Comparison of ENCODE assay signal across 23 cellular contexts in genomic region chr7:104767826-104768536, GRCh38.
DNase-seq lines count a peak whose midpoint lies in the region; ATAC-seq and FAIRE-seq lines count a peak whose summit lies in the region.
"Had no signal": no experiment of that assay in that cellular context is flagged by ENCODE, and none has a peak within 500 bp of the region (broad histone marks: within the 10 kb centered on the region; RNA-seq: fewer than 3 reads in every experiment).

No MANE protein-coding gene starts in this region.

- peak; percentile 75 for DNase-seq in DMS 273 (lab: John Stamatoyannopoulos, UW; ENCODE audit: unreplicated experiment)
- no peak for DNase-seq in DMS 273 treated with DMSO at 0.1 percent for 48 hours (lab: John Stamatoyannopoulos, UW)
- peak; percentile 99 for DNase-seq in SK-MEL-5 (ENCODE audit: low read depth, low spot score)
- DNase-seq in frontal cortex (ENCODE audit: low spot score in 2 of 2) = no peak
- DNase-seq in occipital lobe (lab: John Stamatoyannopoulos, UW) = peak; percentile 8
- DNase-seq in NOMO-1 treated with DMSO at 0.1 percent for 48 hours (lab: John Stamatoyannopoulos, UW; ENCODE audit: unreplicated experiment) = no peak
- DNase-seq in NCI-H774 (lab: John Stamatoyannopoulos, UW) = no peak
- DNase-seq: activated CD4-positive, alpha-beta T cell treated with anti-CD3 and anti-CD28 coated beads for 4 hours; activated CD8-positive, alpha-beta memory T cell treated with anti-CD3 and anti-CD28 coated beads for 24 hours; activated naive CD4-positive, alpha-beta T cell; activated T-cell treated with anti-CD3 and anti-CD28 coated beads, Interleukin-2, amount 50 U/mL, for 24 hours; brain microvascular endothelial cell; CD4-positive, alpha-beta memory T cell; DMS79; effector memory CD8-positive, alpha-beta T cell; GF-D8; GM23248; mammary epithelial cell; NCI-H748 treated with DMSO at 0.1 percent for 48 hours; Right ventricle myocardium superior; T-helper 1 cell; upper lobe of right lung had no signal

- in situ Hi-C loops in SK-MEL-5 (cut with HindIII; ENCODE audit: low pct_unique_long_range_greater_than_20kb, low sequenced_read_pairs) = no loop called here

- ATAC-seq in HG03196 (IDR thresholded peaks at IDR 0.05; ENCODE audit: unreplicated experiment) = no peak
- ATAC-seq: effector memory CD8-positive, alpha-beta T cell; upper lobe of right lung had no signal

- FAIRE-seq in frontal cortex (lab: Jason Lieb, UNC) = peak; percentile 45

Comparison
In these comparisons a context has a peak if more than half of its experiments do, and no peak if none do; other contexts are left out.
1. DNase-seq: peak in DMS 273 (single experiment), SK-MEL-5 (single experiment) and occipital lobe (single experiment); none in DMS 273 treated with DMSO at 0.1 percent for 48 hours (single experiment), frontal cortex (0 of 2), NOMO-1 treated with DMSO at 0.1 percent for 48 hours (single experiment) and NCI-H774 (single experiment).